ENCODE assay signal across 8 cellular contexts in the genomic region with DNA sequence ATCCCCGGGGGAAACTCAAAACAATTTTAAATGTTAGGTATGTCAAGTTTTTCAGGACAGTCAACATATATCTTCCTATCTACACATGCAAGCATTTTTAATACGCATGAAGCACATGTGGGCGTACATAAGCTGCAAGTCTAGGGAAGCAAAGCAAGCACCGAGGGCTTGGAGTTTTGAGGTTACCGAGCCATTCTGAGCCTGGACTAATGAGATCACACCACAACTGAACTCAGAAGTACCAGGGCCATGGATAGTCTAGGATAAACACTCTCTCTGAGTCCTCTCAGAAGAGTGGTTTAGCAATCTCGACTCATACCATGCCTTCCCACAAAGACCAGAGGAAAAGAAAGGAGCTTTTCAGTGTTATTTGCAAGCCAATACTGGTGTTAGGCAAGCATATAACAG.
DNase-seq lines count a peak whose midpoint lies in the region; ATAC-seq, FAIRE-seq and TF ChIP-seq lines count a peak whose summit lies in the region.

No MANE protein-coding gene starts in this region.

- no peak overlapping the region for H3K4me3 ChIP-seq in BLaER1 treated with 17β-estradiol and CSF1 and Interleukin-3, amounts not matched to agents 10 nM and 100 nM
- peak overlapping the region; percentile 8 to 21 for H3K4me3 ChIP-seq in kidney (ENCODE audit: low read length in 2 of 2)

- TF ChIP-seq POLR2A in erythroblast (IDR thresholded peaks at IDR 0.05; ENCODE audit: low read length), result no peak

- H3K27me3 Mint-ChIP-seq in HFFc6 (ENCODE audit: insufficient read depth), result no peaks in the 10 kb centered on the region
- H3K27me3 Mint-ChIP-seq in activated CD8-positive, alpha-beta T cell treated with anti-CD3 and anti-CD28 coated beads, Interleukin-2, amount 10 ng/mL, durations not matched to agents 7 days and 5 days (ENCODE audit: low read depth), result no peaks in the 10 kb centered on the region
- H3K27me3 Mint-ChIP-seq in type B pancreatic cell, result no peaks in the 10 kb centered on the region

- peaks cover 0 to 11% (median 0%) of the 10 kb centered on the region in 11 experiments; a peak in 1 of 22 replicates for H3K36me3 ChIP-seq in BLaER1 treated with 17β-estradiol and CSF1 and Interleukin-3, amounts not matched to agents 10 nM and 100 nM
- H3K36me3 ChIP-seq in kidney (ENCODE audit: control insufficient read depth in 1 of 2, insufficient read depth in 2 of 2, low read length in 2 of 2), result no peaks in the 10 kb centered on the region

- intact Hi-C loops in kidney (cut with DNase I), result no loop called here

- TF ChIP-seq CTCF in HFFc6 (IDR thresholded peaks at IDR 0.05), result no peak
- TF ChIP-seq CTCF in kidney (IDR thresholded peaks at IDR 0.05; ENCODE audit: borderline replicate concordance, extremely low read depth, insufficient read depth), result no peak
- no peak for TF ChIP-seq CTCF in type B pancreatic cell (conservative IDR thresholded peaks at IDR 0.05)

- H3K27me3 ChIP-seq in BLaER1 treated with 17β-estradiol and CSF1 and Interleukin-3, amounts not matched to agents 10 nM and 100 nM, result no peaks in the 10 kb centered on the region

- DNase-seq in HFFc6, result peak; percentile 55
- DNase-seq in activated CD8-positive, alpha-beta T cell treated with anti-CD3 and anti-CD28 coated beads, Interleukin-2, amount 10 ng/mL, durations not matched to agents 7 days and 5 days, result no peak
- DNase-seq in kidney, result no peak
- DNase-seq in type B pancreatic cell (ENCODE audit: extremely low spot score, unreplicated experiment), result no peak
- DNase-seq in erythroblast (lab: John Stamatoyannopoulos, UW), result no peak
- DNase-seq in SKM-1 treated with dmso at 0.1 percent for 144 hours (lab: John Stamatoyannopoulos, UW; ENCODE audit: unreplicated experiment), result no peak

- peaks cover 33 to 64% (median 51%) of the 10 kb centered on the region in 11 experiments for H3K9me3 ChIP-seq in BLaER1 treated with 17β-estradiol and CSF1 and Interleukin-3, amounts not matched to agents 10 nM and 100 nM (replicated peaks in 1 of 11)
- H3K9me3 ChIP-seq in kidney (ENCODE audit: control insufficient read depth in 1 of 2, low read length in 2 of 2), result peaks cover 0 to 5% of the 10 kb centered on the region in 2 donors

- H3K9ac ChIP-seq in BLaER1 treated with 17β-estradiol and CSF1 and Interleukin-3, amounts not matched to agents 10 nM and 100 nM, result peak overlapping the region in 4 of 11 experiments; percentile 24 to 65 (median 52); a peak in 7 of 22 replicates
- H3K9ac ChIP-seq in kidney (ENCODE audit: low read length in 2 of 2), result peak overlapping the region in 1 of 2 donors; percentile 57

- H4K20me1 ChIP-seq in BLaER1 treated with 17β-estradiol and CSF1 and Interleukin-3, amounts not matched to agents 10 nM and 100 nM, result no peaks in the 10 kb centered on the region

- CTCF ChIA-PET in activated CD8-positive, alpha-beta T cell treated with anti-CD3 and anti-CD28 coated beads, Interleukin-2, amount 10 ng/mL, durations not matched to agents 7 days and 5 days (lab: Charles Lee), result interaction anchor here (0.8 to 2.2 kb wide), 19 partner anchors 9 to 292 kb away, joined by 3 to 9 read pairs (median 4); no protein-coding TSS in a partner anchor

- H3K4me3 Mint-ChIP-seq in HFFc6, result 0 out of 2 replicates have a peak overlapping the region, but pooled peaks have one; percentile 20
- H3K4me3 Mint-ChIP-seq in activated CD8-positive, alpha-beta T cell treated with anti-CD3 and anti-CD28 coated beads, Interleukin-2, amount 10 ng/mL, durations not matched to agents 7 days and 5 days, result peak overlapping the region; percentile 62
- no peak overlapping the region for H3K4me3 Mint-ChIP-seq in type B pancreatic cell

- peak overlapping the region in 10 of 11 experiments; percentile 7 to 81 (median 57); a peak in 18 of 22 replicates for H3K27ac ChIP-seq in BLaER1 treated with 17β-estradiol and CSF1 and Interleukin-3, amounts not matched to agents 10 nM and 100 nM
- peak overlapping the region; percentile 79 to 95 for H3K27ac ChIP-seq in kidney (ENCODE audit: low read depth in 2 of 2, low read length in 2 of 2)

- H3K36me3 Mint-ChIP-seq in HFFc6 (ENCODE audit: low read depth), result peaks cover 12% of the 10 kb centered on the region
- H3K36me3 Mint-ChIP-seq in activated CD8-positive, alpha-beta T cell treated with anti-CD3 and anti-CD28 coated beads, Interleukin-2, amount 10 ng/mL, durations not matched to agents 7 days and 5 days (ENCODE audit: low read depth), result peaks cover 47% of the 10 kb centered on the region
- H3K36me3 Mint-ChIP-seq in type B pancreatic cell, result peaks cover 9% of the 10 kb centered on the region

- peak overlapping the region; percentile 48 to 77 (median 63) for H3K4me2 ChIP-seq in BLaER1 treated with 17β-estradiol and CSF1 and Interleukin-3, amounts not matched to agents 10 nM and 100 nM

- POLR2A ChIA-PET in activated CD8-positive, alpha-beta T cell treated with anti-CD3 and anti-CD28 coated beads, Interleukin-2, amount 10 ng/mL, durations not matched to agents 7 days and 5 days (lab: Charles Lee), result interaction anchor here (0.5 to 1.4 kb wide), 6 partner anchors 9 to 1556 kb away, joined by 3 to 7 read pairs (median 5); no protein-coding TSS in a partner anchor

- ATAC-seq in activated CD8-positive, alpha-beta T cell treated with anti-CD3 and anti-CD28 coated beads, Interleukin-2, amount 10 ng/mL, durations not matched to agents 7 days and 5 days, result peak; percentile 49
- ATAC-seq in GM18520 (IDR thresholded peaks at IDR 0.05; ENCODE audit: unreplicated experiment), result no peak

- no peak for FAIRE-seq in kidney (lab: Jason Lieb, UNC)

- peaks cover 18 to 21% (median 20%) of the 10 kb centered on the region in 10 experiments for H3K4me1 ChIP-seq in BLaER1 treated with 17β-estradiol and CSF1 and Interleukin-3, amounts not matched to agents 10 nM and 100 nM
- peaks cover 20 to 36% of the 10 kb centered on the region in 2 donors for H3K4me1 ChIP-seq in kidney (ENCODE audit: control insufficient read depth in 1 of 2, insufficient read depth in 1 of 2, low read depth in 1 of 2, low read length in 2 of 2)

- peaks cover 15% of the 10 kb centered on the region for H3K4me1 Mint-ChIP-seq in HFFc6 (ENCODE audit: low read depth)
- H3K4me1 Mint-ChIP-seq in activated CD8-positive, alpha-beta T cell treated with anti-CD3 and anti-CD28 coated beads, Interleukin-2, amount 10 ng/mL, durations not matched to agents 7 days and 5 days (ENCODE audit: low read depth), result peaks cover 60% of the 10 kb centered on the region
- H3K4me1 Mint-ChIP-seq in type B pancreatic cell (ENCODE audit: unreplicated experiment), result peaks cover 28% of the 10 kb centered on the region

- H3K27ac Mint-ChIP-seq in HFFc6 (peak overlapping the region; percentile 73), type B pancreatic cell (peak overlapping the region; percentile 28)
- H3K27ac Mint-ChIP-seq in activated CD8-positive, alpha-beta T cell treated with anti-CD3 and anti-CD28 coated beads, Interleukin-2, amount 10 ng/mL, durations not matched to agents 7 days and 5 days, result peak overlapping the region; percentile 90

- H3K9me3 Mint-ChIP-seq in HFFc6, result peaks cover 4% of the 10 kb centered on the region; the same call in 1 of the 2 replicates
- peaks cover 20% of the 10 kb centered on the region for H3K9me3 Mint-ChIP-seq in activated CD8-positive, alpha-beta T cell treated with anti-CD3 and anti-CD28 coated beads, Interleukin-2, amount 10 ng/mL, durations not matched to agents 7 days and 5 days (ENCODE audit: insufficient read depth)
- H3K9me3 Mint-ChIP-seq in type B pancreatic cell, result no peaks in the 10 kb centered on the region

Comparison
In these comparisons a context has a peak if more than half of its experiments do, and no peak if none do; other contexts are left out.
1. H3K4me3 ChIP-seq: peak in kidney (2 of 2); none in BLaER1 treated with 17β-estradiol and CSF1 and Interleukin-3, amounts not matched to agents 10 nM and 100 nM (0 of 10).
2. H3K27ac Mint-ChIP-seq: peak in every context shown above with its lines; median percentile 90 in activated CD8-positive, alpha-beta T cell treated with anti-CD3 and anti-CD28 coated beads, Interleukin-2, amount 10 ng/mL, durations not matched to agents 7 days and 5 days; 73 in HFFc6; 28 in type B pancreatic cell.